22 cellular contexts compared by ENCODE assay signal in genomic region chr2:191001624-191002023, GRCh38. TPM values are rescaled to one million over a fixed set of nuclear protein-coding genes. Genes with fewer than 3 reads are reported as not detected.
A peak's percentile ranks its signal among the peaks of the same experiment; 100 is the strongest.
DNase-seq lines count a peak whose midpoint lies in the region; ATAC-seq, FAIRE-seq and TF ChIP-seq lines count a peak whose summit lies in the region.
"Had no signal": no experiment of that assay in that cellular context is flagged by ENCODE, and none has a peak within 500 bp of the region (broad histone marks: within the 10 kb centered on the region; RNA-seq: fewer than 3 reads in every experiment).

No MANE protein-coding gene starts in this region.

- H3K4me3 ChIP-seq in right cardiac atrium (ENCODE audit: low read length) (no peak overlapping the region), MG63 (no peak overlapping the region)
- H3K4me3 ChIP-seq: adrenal gland had no signal

- peaks cover 96% of the 10 kb centered on the region for H3K36me3 Mint-ChIP-seq in activated naive CD4-positive, alpha-beta T cell treated with anti-CD3 and anti-CD28 coated beads, Interleukin-2, amount 10 ng/mL, durations not matched to agents 7 days and 5 days

- no peak for ATAC-seq in foreskin keratinocyte
- no peak for ATAC-seq in stimulated activated naive CD8-positive, alpha-beta T cell treated with anti-CD3 and anti-CD28 coated beads, Interleukin-15, amount 100 ng/mL, for 72 hours
- no peak for ATAC-seq in right cardiac atrium
- ATAC-seq: activated CD4-positive, CD25-positive, alpha-beta regulatory T cell treated with anti-CD3 and anti-CD28 coated beads, Interleukin-2, amount 50 U/mL, for 24 hours had no signal

- peaks cover 85% of the 10 kb centered on the region for H3K4me1 Mint-ChIP-seq in activated naive CD4-positive, alpha-beta T cell treated with anti-CD3 and anti-CD28 coated beads, Interleukin-2, amount 10 ng/mL, durations not matched to agents 7 days and 5 days
- peaks cover 83% of the 10 kb centered on the region for H3K4me1 Mint-ChIP-seq in stimulated activated naive CD8-positive, alpha-beta T cell treated with anti-CD3 and anti-CD28 coated beads, Interleukin-15, amount 100 ng/mL, for 72 hours
- H3K4me1 Mint-ChIP-seq: mesothelial cell of epicardium had no signal

- H3K9me3 ChIP-seq in right cardiac atrium (ENCODE audit: control insufficient read depth, low read length), result no peaks in the 10 kb centered on the region
- H3K9me3 ChIP-seq in MG63, result no peaks in the 10 kb centered on the region
- H3K9me3 ChIP-seq: adrenal gland, SK-N-SH had no signal

- H3K4me1 ChIP-seq in foreskin keratinocyte (peaks cover 12% of the 10 kb centered on the region), right cardiac atrium (ENCODE audit: control insufficient read depth, insufficient read depth, low read length) (no peaks in the 10 kb centered on the region)

- H3K36me3 ChIP-seq in MG63, result peaks cover 98% of the 10 kb centered on the region

- TF ChIP-seq CTCF in foreskin keratinocyte (conservative IDR thresholded peaks at IDR 0.05), result no peak

- no peak for DNase-seq in activated naive CD4-positive, alpha-beta T cell treated with anti-CD3 and anti-CD28 coated beads, Interleukin-2, amount 10 ng/mL, durations not matched to agents 7 days and 5 days
- no peak for DNase-seq in activated naive CD4-positive, alpha-beta T cell treated with Interleukin-2 at 50 U/mL for 16 hours
- DNase-seq in GM19239 (ENCODE audit: insufficient read length, low spot score), result no peak
- DNase-seq in foreskin keratinocyte, result no peak
- no peak for DNase-seq in stimulated activated naive CD8-positive, alpha-beta T cell treated with anti-CD3 and anti-CD28 coated beads, Interleukin-15, amount 100 ng/mL, for 72 hours
- DNase-seq in right cardiac atrium, result no peak
- no peak for DNase-seq in MG63
- DNase-seq: adrenal gland; dermis blood vessel endothelial cell; DND-41; Kasumi-1; kidney glomerular epithelial cell; NCI-H1092 treated with DMSO at 0.1 percent for 48 hours; NCI-H2081; SK-N-SH; small intestine; stimulated activated CD4-positive, alpha-beta T cell treated with anti-CD3 and anti-CD28 coated beads, Interleukin-4, amount 100 ng/mL, for 4 hours had no signal

- no peak overlapping the region for H3K4me3 Mint-ChIP-seq in activated naive CD4-positive, alpha-beta T cell treated with anti-CD3 and anti-CD28 coated beads, Interleukin-2, amount 10 ng/mL, durations not matched to agents 7 days and 5 days
- no peak overlapping the region for H3K4me3 Mint-ChIP-seq in stimulated activated naive CD8-positive, alpha-beta T cell treated with anti-CD3 and anti-CD28 coated beads, Interleukin-15, amount 100 ng/mL, for 72 hours
- H3K4me3 Mint-ChIP-seq: mesothelial cell of epicardium had no signal

- CTCF ChIA-PET in activated naive CD4-positive, alpha-beta T cell treated with anti-CD3 and anti-CD28 coated beads, Interleukin-2, amount 10 ng/mL, durations not matched to agents 7 days and 5 days (lab: Charles Lee), result interaction anchor here (1.4 to 1.6 kb wide), 2 partner anchors 10 to 27 kb away, joined by 4 to 6 read pairs; no protein-coding TSS in a partner anchor

- H3K9me3 Mint-ChIP-seq in activated naive CD4-positive, alpha-beta T cell treated with anti-CD3 and anti-CD28 coated beads, Interleukin-2, amount 10 ng/mL, durations not matched to agents 7 days and 5 days, result peaks cover 23% of the 10 kb centered on the region
- peaks cover 31 to 32% of the 10 kb centered on the region in 2 donors for H3K9me3 Mint-ChIP-seq in stimulated activated naive CD8-positive, alpha-beta T cell treated with anti-CD3 and anti-CD28 coated beads, Interleukin-15, amount 100 ng/mL, for 72 hours

- intact Hi-C loops in right cardiac atrium (cut with DNase I), result no loop called here

- peak; percentile 48 for FAIRE-seq in GM19239 (lab: Jason Lieb, UNC)
- FAIRE-seq: bronchial epithelial cell, frontal cortex, GM18507, small intestine had no signal

- H3K27me3 Mint-ChIP-seq in activated naive CD4-positive, alpha-beta T cell treated with anti-CD3 and anti-CD28 coated beads, Interleukin-2, amount 10 ng/mL, durations not matched to agents 7 days and 5 days, result no peaks in the 10 kb centered on the region
- H3K27me3 Mint-ChIP-seq in stimulated activated naive CD8-positive, alpha-beta T cell treated with anti-CD3 and anti-CD28 coated beads, Interleukin-15, amount 100 ng/mL, for 72 hours, result no peaks in the 10 kb centered on the region

- H3K27me3 ChIP-seq in foreskin keratinocyte, result no peaks in the 10 kb centered on the region
- H3K27me3 ChIP-seq in right cardiac atrium (ENCODE audit: control insufficient read depth, insufficient read depth), result no peaks in the 10 kb centered on the region
- H3K27me3 ChIP-seq in MG63, result no peaks in the 10 kb centered on the region
- H3K27me3 ChIP-seq: adrenal gland had no signal

- peak overlapping the region; percentile 75 for H3K27ac Mint-ChIP-seq in activated naive CD4-positive, alpha-beta T cell treated with anti-CD3 and anti-CD28 coated beads, Interleukin-2, amount 10 ng/mL, durations not matched to agents 7 days and 5 days
- H3K27ac Mint-ChIP-seq in stimulated activated naive CD8-positive, alpha-beta T cell treated with anti-CD3 and anti-CD28 coated beads, Interleukin-15, amount 100 ng/mL, for 72 hours, result peak overlapping the region; percentile 21 to 38
- H3K27ac Mint-ChIP-seq: mesothelial cell of epicardium had no signal

- 92% methylated on average over 3 of the region's 3 CpGs for WGBS in right cardiac atrium

- H3K27ac ChIP-seq in foreskin keratinocyte (peak overlapping the region; percentile 62), right cardiac atrium (ENCODE audit: low read length) (no peak overlapping the region)

RNA-seq across cellular contexts. Expression of gene STAT1, which starts 12.3 kb away (rescaled TPM):
- total RNA-seq in foreskin keratinocyte (143 and 168 TPM in 2 replicates), right cardiac atrium (10 to 100 TPM; 45.9 to 73.2 (median 61.8) TPM)
- polyA plus RNA-seq in foreskin keratinocyte (57.7 and 61.1 TPM in 2 replicates), right cardiac atrium (19.4 TPM)
- total RNA-seq in MG63 (2014; rRNA removed; shearing (Covaris generic); ENCODE audit: low replicate concordance), result 143 and 165 TPM in 2 replicates
